ENCODE assay signal across 1 cellular context in genomic region chr13:32917504-32917903, GRCh38.
TF ChIP-seq lines count a peak whose summit lies in the region.

No MANE protein-coding gene starts in this region.

TF ChIP-seq in GM12878, 131 proteins besides CTCF, POLR2A, EP300 and RAD21 (continued from another document and continues in another):
- no peak for TF ChIP-seq SRF (IDR thresholded peaks at IDR 0.05; ENCODE audit: low read depth in 2 of 2, low read length in 2 of 2)
- no peak for TF ChIP-seq ZNF274 (IDR thresholded peaks at IDR 0.05; ENCODE audit: insufficient read depth, insufficient read length)
- no peak for TF ChIP-seq TAF1 (IDR thresholded peaks at IDR 0.05; ENCODE audit: borderline replicate concordance, low read depth, low read length)
- no peak for TF ChIP-seq RBBP5 (conservative IDR thresholded peaks at IDR 0.05)
- TF ChIP-seq, protein P1, sequence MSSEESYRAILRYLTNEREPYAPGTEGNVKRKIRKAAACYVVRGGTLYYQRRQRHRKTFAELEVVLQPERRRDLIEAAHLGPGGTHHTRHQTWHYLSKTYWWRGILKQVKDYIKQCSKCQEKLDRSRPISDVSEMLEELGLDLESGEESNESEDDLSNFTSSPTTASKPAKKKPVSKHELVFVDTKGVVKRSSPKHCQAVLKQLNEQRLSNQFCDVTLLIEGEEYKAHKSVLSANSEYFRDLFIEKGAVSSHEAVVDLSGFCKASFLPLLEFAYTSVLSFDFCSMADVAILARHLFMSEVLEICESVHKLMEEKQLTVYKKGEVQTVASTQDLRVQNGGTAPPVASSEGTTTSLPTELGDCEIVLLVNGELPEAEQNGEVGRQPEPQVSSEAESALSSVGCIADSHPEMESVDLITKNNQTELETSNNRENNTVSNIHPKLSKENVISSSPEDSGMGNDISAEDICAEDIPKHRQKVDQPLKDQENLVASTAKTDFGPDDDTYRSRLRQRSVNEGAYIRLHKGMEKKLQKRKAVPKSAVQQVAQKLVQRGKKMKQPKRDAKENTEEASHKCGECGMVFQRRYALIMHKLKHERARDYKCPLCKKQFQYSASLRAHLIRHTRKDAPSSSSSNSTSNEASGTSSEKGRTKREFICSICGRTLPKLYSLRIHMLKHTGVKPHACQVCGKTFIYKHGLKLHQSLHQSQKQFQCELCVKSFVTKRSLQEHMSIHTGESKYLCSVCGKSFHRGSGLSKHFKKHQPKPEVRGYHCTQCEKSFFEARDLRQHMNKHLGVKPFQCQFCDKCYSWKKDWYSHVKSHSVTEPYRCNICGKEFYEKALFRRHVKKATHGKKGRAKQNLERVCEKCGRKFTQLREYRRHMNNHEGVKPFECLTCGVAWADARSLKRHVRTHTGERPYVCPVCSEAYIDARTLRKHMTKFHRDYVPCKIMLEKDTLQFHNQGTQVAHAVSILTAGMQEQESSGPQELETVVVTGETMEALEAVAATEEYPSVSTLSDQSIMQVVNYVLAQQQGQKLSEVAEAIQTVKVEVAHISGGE (CRISPR knock-in tag; IDR thresholded peaks at IDR 0.05), result no peak
- TF ChIP-seq ZNF207 (IDR thresholded peaks at IDR 0.05; ENCODE audit: borderline replicate concordance), result no peak
- no peak for TF ChIP-seq SMC3 (IDR thresholded peaks at IDR 0.05; ENCODE audit: borderline replicate concordance, low read length)
- no peak for TF ChIP-seq SKIL (IDR thresholded peaks at IDR 0.05; ENCODE audit: low read depth, poor library complexity, severe bottlenecking)
- no peak for TF ChIP-seq SPI1 (IDR thresholded peaks at IDR 0.05; ENCODE audit: borderline replicate concordance, insufficient read depth, low read depth, low read length)
- peak; percentile 45; the same call in 1 of the 2 replicates for TF ChIP-seq CREM (IDR thresholded peaks at IDR 0.05; ENCODE audit: low read depth)
- no peak for TF ChIP-seq PBX3 (IDR thresholded peaks at IDR 0.05; ENCODE audit: insufficient replicate concordance, low read depth, low read length)
- TF ChIP-seq, protein P2, sequence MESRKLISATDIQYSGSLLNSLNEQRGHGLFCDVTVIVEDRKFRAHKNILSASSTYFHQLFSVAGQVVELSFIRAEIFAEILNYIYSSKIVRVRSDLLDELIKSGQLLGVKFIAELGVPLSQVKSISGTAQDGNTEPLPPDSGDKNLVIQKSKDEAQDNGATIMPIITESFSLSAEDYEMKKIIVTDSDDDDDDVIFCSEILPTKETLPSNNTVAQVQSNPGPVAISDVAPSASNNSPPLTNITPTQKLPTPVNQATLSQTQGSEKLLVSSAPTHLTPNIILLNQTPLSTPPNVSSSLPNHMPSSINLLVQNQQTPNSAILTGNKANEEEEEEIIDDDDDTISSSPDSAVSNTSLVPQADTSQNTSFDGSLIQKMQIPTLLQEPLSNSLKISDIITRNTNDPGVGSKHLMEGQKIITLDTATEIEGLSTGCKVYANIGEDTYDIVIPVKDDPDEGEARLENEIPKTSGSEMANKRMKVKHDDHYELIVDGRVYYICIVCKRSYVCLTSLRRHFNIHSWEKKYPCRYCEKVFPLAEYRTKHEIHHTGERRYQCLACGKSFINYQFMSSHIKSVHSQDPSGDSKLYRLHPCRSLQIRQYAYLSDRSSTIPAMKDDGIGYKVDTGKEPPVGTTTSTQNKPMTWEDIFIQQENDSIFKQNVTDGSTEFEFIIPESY (IDR thresholded peaks at IDR 0.05), result no peak
- TF ChIP-seq HDAC6 (IDR thresholded peaks at IDR 0.05; ENCODE audit: unreplicated experiment), result no peak
- TF ChIP-seq ZNF687 (IDR thresholded peaks at IDR 0.05), result no peak
- TF ChIP-seq IKZF1 (conservative IDR thresholded peaks at IDR 0.05), result 0 out of 2 replicates have a peak, but pooled peaks have one; percentile 28
- TF ChIP-seq CHD4 (IDR thresholded peaks at IDR 0.05), result no peak
- TF ChIP-seq RAD51 (IDR thresholded peaks at IDR 0.05), result no peak
- TF ChIP-seq EZH2 (IDR thresholded peaks at IDR 0.05; ENCODE audit: borderline replicate concordance, control insufficient read depth, low read depth, low read length), result no peak
- peak; percentile 42; the same call in 1 of the 2 replicates for TF ChIP-seq IRF4 (IDR thresholded peaks at IDR 0.05; ENCODE audit: low read depth, low read length)
- no peak for TF ChIP-seq ATF7 (IDR thresholded peaks at IDR 0.05; ENCODE audit: low read depth)
- TF ChIP-seq KDM1A (IDR thresholded peaks at IDR 0.05; ENCODE audit: borderline replicate concordance), result no peak
- no peak for TF ChIP-seq GATAD2B (conservative IDR thresholded peaks at IDR 0.05; ENCODE audit: low read depth)
- TF ChIP-seq NBN (IDR thresholded peaks at IDR 0.05), result no peak
- peak; percentile 25 to 50; a peak in 1 of 4 replicates for TF ChIP-seq IKZF2 (IDR thresholded peaks at IDR 0.05)
- TF ChIP-seq ZNF217 (IDR thresholded peaks at IDR 0.05), result no peak
- TF ChIP-seq, protein P3, sequence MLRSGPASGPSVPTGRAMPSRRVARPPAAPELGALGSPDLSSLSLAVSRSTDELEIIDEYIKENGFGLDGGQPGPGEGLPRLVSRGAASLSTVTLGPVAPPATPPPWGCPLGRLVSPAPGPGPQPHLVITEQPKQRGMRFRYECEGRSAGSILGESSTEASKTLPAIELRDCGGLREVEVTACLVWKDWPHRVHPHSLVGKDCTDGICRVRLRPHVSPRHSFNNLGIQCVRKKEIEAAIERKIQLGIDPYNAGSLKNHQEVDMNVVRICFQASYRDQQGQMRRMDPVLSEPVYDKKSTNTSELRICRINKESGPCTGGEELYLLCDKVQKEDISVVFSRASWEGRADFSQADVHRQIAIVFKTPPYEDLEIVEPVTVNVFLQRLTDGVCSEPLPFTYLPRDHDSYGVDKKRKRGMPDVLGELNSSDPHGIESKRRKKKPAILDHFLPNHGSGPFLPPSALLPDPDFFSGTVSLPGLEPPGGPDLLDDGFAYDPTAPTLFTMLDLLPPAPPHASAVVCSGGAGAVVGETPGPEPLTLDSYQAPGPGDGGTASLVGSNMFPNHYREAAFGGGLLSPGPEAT (IDR thresholded peaks at IDR 0.05; ENCODE audit: low read depth), result no peak
- no peak for TF ChIP-seq YY1 (IDR thresholded peaks at IDR 0.05; ENCODE audit: low read depth, low read length)
- TF ChIP-seq, protein P4, sequence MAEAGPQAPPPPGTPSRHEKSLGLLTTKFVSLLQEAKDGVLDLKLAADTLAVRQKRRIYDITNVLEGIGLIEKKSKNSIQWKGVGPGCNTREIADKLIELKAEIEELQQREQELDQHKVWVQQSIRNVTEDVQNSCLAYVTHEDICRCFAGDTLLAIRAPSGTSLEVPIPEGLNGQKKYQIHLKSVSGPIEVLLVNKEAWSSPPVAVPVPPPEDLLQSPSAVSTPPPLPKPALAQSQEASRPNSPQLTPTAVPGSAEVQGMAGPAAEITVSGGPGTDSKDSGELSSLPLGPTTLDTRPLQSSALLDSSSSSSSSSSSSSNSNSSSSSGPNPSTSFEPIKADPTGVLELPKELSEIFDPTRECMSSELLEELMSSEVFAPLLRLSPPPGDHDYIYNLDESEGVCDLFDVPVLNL (IDR thresholded peaks at IDR 0.05; ENCODE audit: low read depth, low read length), result no peak
- no peak for TF ChIP-seq NFYA (IDR thresholded peaks at IDR 0.05; ENCODE audit: borderline replicate concordance, low read depth, low read length)
- no peak for TF ChIP-seq MYC (IDR thresholded peaks at IDR 0.05; ENCODE audit: insufficient read depth, insufficient read length, insufficient replicate concordance, low read length, severe bottlenecking)
- TF ChIP-seq NR2C1 (IDR thresholded peaks at IDR 0.05), result no peak
- TF ChIP-seq, protein P5, sequence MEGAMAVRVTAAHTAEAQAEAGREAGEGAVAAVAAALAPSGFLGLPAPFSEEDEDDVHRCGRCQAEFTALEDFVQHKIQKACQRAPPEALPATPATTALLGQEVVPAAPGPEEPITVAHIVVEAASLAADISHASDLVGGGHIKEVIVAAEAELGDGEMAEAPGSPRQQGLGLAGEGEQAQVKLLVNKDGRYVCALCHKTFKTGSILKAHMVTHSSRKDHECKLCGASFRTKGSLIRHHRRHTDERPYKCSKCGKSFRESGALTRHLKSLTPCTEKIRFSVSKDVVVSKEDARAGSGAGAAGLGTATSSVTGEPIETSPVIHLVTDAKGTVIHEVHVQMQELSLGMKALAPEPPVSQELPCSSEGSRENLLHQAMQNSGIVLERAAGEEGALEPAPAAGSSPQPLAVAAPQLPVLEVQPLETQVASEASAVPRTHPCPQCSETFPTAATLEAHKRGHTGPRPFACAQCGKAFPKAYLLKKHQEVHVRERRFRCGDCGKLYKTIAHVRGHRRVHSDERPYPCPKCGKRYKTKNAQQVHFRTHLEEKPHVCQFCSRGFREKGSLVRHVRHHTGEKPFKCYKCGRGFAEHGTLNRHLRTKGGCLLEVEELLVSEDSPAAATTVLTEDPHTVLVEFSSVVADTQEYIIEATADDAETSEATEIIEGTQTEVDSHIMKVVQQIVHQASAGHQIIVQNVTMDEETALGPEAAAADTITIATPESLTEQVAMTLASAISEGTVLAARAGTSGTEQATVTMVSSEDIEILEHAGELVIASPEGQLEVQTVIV (IDR thresholded peaks at IDR 0.05; ENCODE audit: borderline replicate concordance, partially characterized antibody), result no peak
- TF ChIP-seq MEF2A (IDR thresholded peaks at IDR 0.05; ENCODE audit: insufficient read depth, low read depth, low read length), result no peak
- TF ChIP-seq JUNB (IDR thresholded peaks at IDR 0.05), result peak; percentile 90
- no peak for TF ChIP-seq SUZ12 (IDR thresholded peaks at IDR 0.05; ENCODE audit: unreplicated experiment)
- TF ChIP-seq DPF2 (IDR thresholded peaks at IDR 0.05), result no peak
- TF ChIP-seq PAX5 (IDR thresholded peaks at IDR 0.05; ENCODE audit: borderline replicate concordance, low read depth, low read length), result no peak
- 0 out of 4 replicates have a peak, but pooled peaks of 1 of the 2 experiments have one; percentile 50 for TF ChIP-seq ETV6 (conservative IDR thresholded peaks at IDR 0.05 in 1 of 2, IDR thresholded peaks at IDR 0.05 in 1 of 2; ENCODE audit: borderline replicate concordance in 1 of 2, low read depth in 1 of 2)
- TF ChIP-seq BCL11A (IDR thresholded peaks at IDR 0.05; ENCODE audit: low read depth, low read length), result 0 out of 2 replicates have a peak, but pooled peaks have one; percentile 50
- no peak for TF ChIP-seq SUPT20H (IDR thresholded peaks at IDR 0.05; ENCODE audit: borderline replicate concordance, control insufficient read depth, low read depth, low read length)
- no peak for TF ChIP-seq HCFC1 (IDR thresholded peaks at IDR 0.05; ENCODE audit: low read length)
- TF ChIP-seq RFX5 (IDR thresholded peaks at IDR 0.05; ENCODE audit: low read depth, low read length), result no peak
- no peak for TF ChIP-seq ZSCAN29 (IDR thresholded peaks at IDR 0.05)
- TF ChIP-seq KLF5 (IDR thresholded peaks at IDR 0.05; ENCODE audit: partially characterized antibody), result no peak
- TF ChIP-seq POU2F2 (IDR thresholded peaks at IDR 0.05; ENCODE audit: borderline replicate concordance, low read depth, low read length), result no peak
- TF ChIP-seq PKNOX1 (IDR thresholded peaks at IDR 0.05), result no peak
- TF ChIP-seq TCF7 (IDR thresholded peaks at IDR 0.05; ENCODE audit: borderline replicate concordance), result no peak
